In the genomic region with DNA sequence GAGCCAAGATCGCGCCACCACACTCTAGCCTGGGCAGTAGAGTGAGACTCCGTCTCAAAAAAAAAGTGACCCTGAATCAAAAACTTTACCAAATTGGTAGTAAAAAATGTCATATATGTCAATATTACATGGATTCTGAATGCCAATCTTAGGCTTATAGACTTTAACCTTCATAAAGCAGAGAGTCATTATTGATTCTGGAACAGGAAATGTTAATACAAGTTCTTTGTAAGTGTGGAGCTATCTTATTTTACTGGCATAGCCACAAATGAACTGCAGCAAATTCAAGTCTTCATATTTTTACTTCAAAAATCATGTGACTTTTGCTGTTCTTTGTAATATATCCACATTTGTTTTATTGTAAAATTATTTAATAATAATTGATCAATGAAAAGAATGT, we compare ENCODE assay signal across 1 cellular context.
A peak's percentile ranks its signal among the peaks of the same experiment; 100 is the strongest.
TF ChIP-seq lines count a peak whose summit lies in the region.

No MANE protein-coding gene starts in this region.

TF ChIP-seq in K562, 482 proteins besides CTCF, POLR2A, EP300 and RAD21:
- TF ChIP-seq HOMEZ (CRISPR knock-in tag; IDR thresholded peaks at IDR 0.05): no peak
- TF ChIP-seq, protein P1, sequence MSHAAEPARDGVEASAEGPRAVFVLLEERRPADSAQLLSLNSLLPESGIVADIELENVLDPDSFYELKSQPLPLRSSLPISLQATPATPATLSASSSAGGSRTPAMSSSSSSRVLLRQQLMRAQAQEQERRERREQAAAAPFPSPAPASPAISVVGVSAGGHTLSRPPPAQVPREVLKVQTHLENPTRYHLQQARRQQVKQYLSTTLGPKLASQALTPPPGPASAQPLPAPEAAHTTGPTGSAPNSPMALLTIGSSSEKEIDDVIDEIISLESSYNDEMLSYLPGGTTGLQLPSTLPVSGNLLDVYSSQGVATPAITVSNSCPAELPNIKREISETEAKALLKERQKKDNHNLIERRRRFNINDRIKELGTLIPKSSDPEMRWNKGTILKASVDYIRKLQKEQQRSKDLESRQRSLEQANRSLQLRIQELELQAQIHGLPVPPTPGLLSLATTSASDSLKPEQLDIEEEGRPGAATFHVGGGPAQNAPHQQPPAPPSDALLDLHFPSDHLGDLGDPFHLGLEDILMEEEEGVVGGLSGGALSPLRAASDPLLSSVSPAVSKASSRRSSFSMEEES (CRISPR knock-in tag; IDR thresholded peaks at IDR 0.05): peak; percentile 68
